16 cellular contexts compared by ENCODE assay signal in genomic region chr3:189588061-189588817, GRCh38. TPM values are rescaled to one million over a fixed set of nuclear protein-coding genes. Genes with fewer than 3 reads are reported as not detected.
DNase-seq lines count a peak whose midpoint lies in the region; ATAC-seq and TF ChIP-seq lines count a peak whose summit lies in the region.
"Had no signal": no experiment of that assay in that cellular context is flagged by ENCODE, and none has a peak within 500 bp of the region (broad histone marks: within the 10 kb centered on the region; RNA-seq: fewer than 3 reads in every experiment).

No MANE protein-coding gene starts in this region.

- H3K4me1 Mint-ChIP-seq in MCF 10A (ENCODE audit: insufficient read depth, unreplicated experiment): peaks cover 48% of the 10 kb centered on the region
- H3K4me1 Mint-ChIP-seq in T-helper 17 cell: peaks cover 3% of the 10 kb centered on the region
- H3K4me1 Mint-ChIP-seq in CD8-positive, alpha-beta memory T cell: no peaks in the 10 kb centered on the region

- intact Hi-C loops in MCF 10A (cut with micrococcal nuclease): loop anchor here (1.0 to 10.0 kb wide), 5 partner anchors 196 to 359 kb away; no protein-coding TSS in a partner anchor
- intact Hi-C loops in breast epithelium (cut with DNase I; ENCODE audit: low total_unique reads): no loop called here

- H3K9me3 Mint-ChIP-seq in MCF 10A (ENCODE audit: unreplicated experiment): peaks cover 7% of the 10 kb centered on the region
- peaks cover 0 to 5% (median 0%) of the 10 kb centered on the region in 5 donors for H3K9me3 Mint-ChIP-seq in CD8-positive, alpha-beta memory T cell
- H3K9me3 Mint-ChIP-seq: effector memory CD8-positive, alpha-beta T cell had no signal

- CTCF ChIA-PET in MCF 10A (lab: Yijun Ruan, JAX): interaction anchor here (0.7 to 2.3 kb wide), 8 partner anchors 202 to 361 kb away, joined by 3 to 9 read pairs (median 4); no protein-coding TSS in a partner anchor
- CTCF ChIA-PET in CD8-positive, alpha-beta memory T cell (lab: Charles Lee): no interaction called here

- no peak for TF ChIP-seq CTCF in MCF 10A (IDR thresholded peaks at IDR 0.05; ENCODE audit: unreplicated experiment)
- TF ChIP-seq CTCF in breast epithelium (IDR thresholded peaks at IDR 0.05): no peak
- TF ChIP-seq CTCF in RWPE2 (IDR thresholded peaks at IDR 0.05; ENCODE audit: poor library complexity, severe bottlenecking): no peak

- no peak overlapping the region for H3K4me3 ChIP-seq in breast epithelium
- no peak overlapping the region for H3K4me3 ChIP-seq in RWPE2 (ENCODE audit: severe bottlenecking)
- H3K4me3 ChIP-seq in CD8-positive, alpha-beta memory T cell (ENCODE audit: low read length): no peak overlapping the region
- H3K4me3 ChIP-seq: lower lobe of right lung had no signal

- no peaks in the 10 kb centered on the region for H3K27me3 Mint-ChIP-seq in MCF 10A (ENCODE audit: insufficient read depth, unreplicated experiment)
- peaks cover 27% of the 10 kb centered on the region for H3K27me3 Mint-ChIP-seq in T-helper 17 cell
- H3K27me3 Mint-ChIP-seq in CD8-positive, alpha-beta memory T cell: peaks cover 3 to 5% of the 10 kb centered on the region in 2 donors

- H3K27ac ChIP-seq in breast epithelium (peak overlapping the region in 1 of 2 donors; percentile 13), RWPE2 (ENCODE audit: poor library complexity, severe bottlenecking) (peak overlapping the region; percentile 95)
- H3K27ac ChIP-seq in CD8-positive, alpha-beta memory T cell (ENCODE audit: low read depth, low read length): no peak overlapping the region
- H3K27ac ChIP-seq: lower lobe of right lung had no signal

- H3K36me3 Mint-ChIP-seq in MCF 10A (ENCODE audit: insufficient read depth, unreplicated experiment) (no peaks in the 10 kb centered on the region), T-helper 17 cell (ENCODE audit: low read depth) (no peaks in the 10 kb centered on the region)
- peaks cover 0 to 3% (median 0%) of the 10 kb centered on the region in 3 donors for H3K36me3 Mint-ChIP-seq in CD8-positive, alpha-beta memory T cell

- BruUV-seq in MCF 10A (replicated peaks; lab: Mats Ljungman, UMichigan): TSS peak; percentile 85

- H3K36me3 ChIP-seq in breast epithelium: no peaks in the 10 kb centered on the region
- H3K36me3 ChIP-seq in RWPE2 (ENCODE audit: low read depth): no peaks in the 10 kb centered on the region
- H3K36me3 ChIP-seq in CD8-positive, alpha-beta memory T cell (ENCODE audit: insufficient read depth, low read length): no peaks in the 10 kb centered on the region
- H3K36me3 ChIP-seq: lower lobe of right lung had no signal

- POLR2A ChIA-PET in MCF 10A (lab: Yijun Ruan, JAX): interaction anchor here (0.5 to 8.1 kb wide), 37 partner anchors 9 to 345 kb away, joined by 3 to 90 read pairs (median 4); no protein-coding TSS in a partner anchor
- POLR2A ChIA-PET in CD8-positive, alpha-beta memory T cell (lab: Charles Lee): no interaction called here

- no peaks in the 10 kb centered on the region for H3K27me3 ChIP-seq in breast epithelium
- H3K27me3 ChIP-seq in RWPE2 (ENCODE audit: insufficient read depth, poor library complexity, severe bottlenecking): no peaks in the 10 kb centered on the region
- no peaks in the 10 kb centered on the region for H3K27me3 ChIP-seq in CD8-positive, alpha-beta memory T cell (ENCODE audit: insufficient read depth, low read length, poor library complexity, severe bottlenecking)

- ATAC-seq in RWPE2 (ENCODE audit: low read depth): peak; percentile 85
- ATAC-seq in T-helper 17 cell: no peak
- ATAC-seq: effector memory CD8-positive, alpha-beta T cell; lower lobe of right lung had no signal

- TF ChIP-seq POLR2A in breast epithelium (IDR thresholded peaks at IDR 0.05): no peak

- H3K4me1 ChIP-seq in breast epithelium: no peaks in the 10 kb centered on the region
- H3K4me1 ChIP-seq in RWPE2 (ENCODE audit: insufficient read depth, poor library complexity, severe bottlenecking): peaks cover 28% of the 10 kb centered on the region
- H3K4me1 ChIP-seq in CD8-positive, alpha-beta memory T cell (ENCODE audit: insufficient read depth, low read length): no peaks in the 10 kb centered on the region
- H3K4me1 ChIP-seq: lower lobe of right lung had no signal

- H3K9me3 ChIP-seq in breast epithelium (no peaks in the 10 kb centered on the region), RWPE2 (ENCODE audit: severe bottlenecking) (no peaks in the 10 kb centered on the region), T-helper 17 cell (ENCODE audit: control insufficient read depth, low read length, poor library complexity, severe bottlenecking) (no peaks in the 10 kb centered on the region)
- H3K9me3 ChIP-seq in CD8-positive, alpha-beta memory T cell (ENCODE audit: low read length): no peaks in the 10 kb centered on the region
- H3K9me3 ChIP-seq: lower lobe of right lung had no signal

- H3K27ac Mint-ChIP-seq in MCF 10A (ENCODE audit: low read depth, unreplicated experiment): peak overlapping the region; percentile 84
- H3K27ac Mint-ChIP-seq in T-helper 17 cell: no peak overlapping the region
- H3K27ac Mint-ChIP-seq in CD8-positive, alpha-beta memory T cell: no peak overlapping the region
- H3K27ac Mint-ChIP-seq: effector memory CD8-positive, alpha-beta T cell had no signal

- H3K4me3 Mint-ChIP-seq in MCF 10A (ENCODE audit: unreplicated experiment) (peak overlapping the region; percentile 60), T-helper 17 cell (no peak overlapping the region)
- no peak overlapping the region for H3K4me3 Mint-ChIP-seq in CD8-positive, alpha-beta memory T cell
- H3K4me3 Mint-ChIP-seq: effector memory CD8-positive, alpha-beta T cell had no signal

- peak; percentile 92 for DNase-seq in MCF 10A (ENCODE audit: unreplicated experiment)
- DNase-seq in breast epithelium (ENCODE audit: low spot score in 2 of 2): no peak
- DNase-seq in RWPE2 (ENCODE audit: low spot score): no peak
- peak; percentile 90 for DNase-seq in fibroblast of peridontal ligament (ENCODE audit: extremely low read depth)
- DNase-seq in stromal cell of bone marrow (ENCODE audit: low read depth): peak; percentile 93
- no peak for DNase-seq in SW 1271 (lab: John Stamatoyannopoulos, UW)
- no peak for DNase-seq in T-helper 17 cell
- no peak for DNase-seq in CD8-positive, alpha-beta memory T cell
- DNase-seq: ACHN; DMS79; effector memory CD8-positive, alpha-beta T cell; hypothalamus; lower lobe of right lung; NCI-H1417; NCI-H774 had no signal

RNA-seq across cellular contexts. Expression of gene TP63, which starts 43.0 kb away (rescaled TPM):
- 26.5 and 41.9 TPM in 2 replicates for total RNA-seq in MCF 10A (2022)
- total RNA-seq in breast epithelium: 10 to 100 TPM in 2 of 3 donors, under 1 TPM in 1; 0.96 to 47.7 (median 20.0) TPM
- total RNA-seq in T-helper 17 cell: 1 to 10 TPM in 1 of 2 donors, under 1 TPM in 1; 0.45 to 1.5 TPM
- under 1 TPM; 0.31 to 0.82 TPM for total RNA-seq in CD8-positive, alpha-beta memory T cell
- 0.13 TPM for polyA plus RNA-seq in CD8-positive, alpha-beta memory T cell
- total RNA-seq: HT-29 had no signal

Comparison
In these comparisons a context has a peak if more than half of its experiments do, and no peak if none do; other contexts are left out.
1. DNase-seq: peak in MCF 10A (single experiment), fibroblast of peridontal ligament (single experiment) and stromal cell of bone marrow (single experiment); none in breast epithelium (0 of 2), RWPE2 (single experiment), SW 1271 (0 of 2), T-helper 17 cell (0 of 3) and CD8-positive, alpha-beta memory T cell (0 of 5).